ENCODE assay signal across 18 cellular contexts in genomic region chr14:22544406-22544805, GRCh38. TPM values are rescaled to one million over a fixed set of nuclear protein-coding genes. Genes with fewer than 3 reads are reported as not detected.
DNase-seq lines count a peak whose midpoint lies in the region; ATAC-seq and TF ChIP-seq lines count a peak whose summit lies in the region.
"Had no signal": no experiment of that assay in that cellular context is flagged by ENCODE, and none has a peak within 500 bp of the region (broad histone marks: within the 10 kb centered on the region; RNA-seq: fewer than 3 reads in every experiment).

No MANE protein-coding gene starts in this region.

- ATAC-seq in Right ventricle myocardium inferior = no peak
- ATAC-seq: HCT116, heart left ventricle had no signal

- no TSS peak for BruUV-seq in A673 (replicated peaks; lab: Mats Ljungman, UMichigan)

- peak overlapping the region; percentile 75 for H3K4me3 Mint-ChIP-seq in activated CD4-positive, alpha-beta memory T cell treated with anti-CD3 and anti-CD28 coated beads for 36 hours
- H3K4me3 Mint-ChIP-seq: B cell had no signal

- peaks cover 95% of the 10 kb centered on the region for H3K36me3 Mint-ChIP-seq in activated CD4-positive, alpha-beta memory T cell treated with anti-CD3 and anti-CD28 coated beads for 36 hours

- POLR2A ChIA-PET in A673 (lab: Charles Lee; ENCODE audit: low non-redundant PET) = no interaction called here
- POLR2A ChIA-PET in activated CD4-positive, alpha-beta memory T cell treated with anti-CD3 and anti-CD28 coated beads for 36 hours (lab: Charles Lee) = interaction anchor here (1.1 to 12.9 kb wide), 6 partner anchors 4 to 631 kb away, joined by 3 to 268 read pairs (median 32); no protein-coding TSS in a partner anchor

- peak overlapping the region in 7 of 11 experiments; percentile 16 to 77 (median 68); a peak in 9 of 22 replicates for H3K9ac ChIP-seq in BLaER1 treated with 17β-estradiol and CSF1 and Interleukin-3, amounts not matched to agents 10 nM and 100 nM

- no peak for DNase-seq in A673 (ENCODE audit: low spot score)
- no peak for DNase-seq in activated CD4-positive, alpha-beta memory T cell treated with anti-CD3 and anti-CD28 coated beads for 36 hours
- DNase-seq in foreskin melanocyte = peak; percentile 63
- no peak for DNase-seq in NCI-H2081 treated with DMSO at 0.1 percent for 48 hours (lab: John Stamatoyannopoulos, UW)
- DNase-seq in ureter (ENCODE audit: low spot score) = no peak
- no peak for DNase-seq in Right ventricle myocardium inferior (ENCODE audit: missing footprints)
- DNase-seq: activated effector memory CD4-positive, alpha-beta T cell treated with Interleukin-2 at 50 U/mL for 16 hours; DMS 273 treated with DMSO at 0.1 percent for 48 hours; heart left ventricle; KG1; mammary epithelial cell; NCI-H2107; NCI-H526; SHP77; T-helper 9 cell had no signal

- peak overlapping the region; percentile 99 for H3K27ac Mint-ChIP-seq in activated CD4-positive, alpha-beta memory T cell treated with anti-CD3 and anti-CD28 coated beads for 36 hours

- intact Hi-C loops in A673 (cut with micrococcal nuclease; ENCODE audit: unreplicated experiment) = no loop called here
- intact Hi-C loops in activated CD4-positive, alpha-beta memory T cell treated with anti-CD3 and anti-CD28 coated beads for 36 hours (cut with micrococcal nuclease) = no loop called here
- intact Hi-C loops in Right ventricle myocardium inferior (cut with DNase I) = no loop called here

- H3K4me1 ChIP-seq in A673 (ENCODE audit: insufficient read depth, low read length, poor library complexity, severe bottlenecking) = peaks cover 94% of the 10 kb centered on the region
- peaks cover 37 to 100% (median 99%) of the 10 kb centered on the region in 10 experiments for H3K4me1 ChIP-seq in BLaER1 treated with 17β-estradiol and CSF1 and Interleukin-3, amounts not matched to agents 10 nM and 100 nM

- H3K4me3 ChIP-seq in A673 (ENCODE audit: low read depth, low read length, poor library complexity, severe bottlenecking) = no peak overlapping the region
- H3K4me3 ChIP-seq in BLaER1 treated with 17β-estradiol and CSF1 and Interleukin-3, amounts not matched to agents 10 nM and 100 nM = no peak overlapping the region

- H3K27me3 ChIP-seq in A673 (replicated peaks; ENCODE audit: insufficient read depth, low read depth, low read length, poor library complexity) = no peaks in the 10 kb centered on the region
- H3K27me3 ChIP-seq in BLaER1 treated with 17β-estradiol and CSF1 and Interleukin-3, amounts not matched to agents 10 nM and 100 nM = no peaks in the 10 kb centered on the region
- H3K27me3 ChIP-seq: heart left ventricle had no signal

- peak overlapping the region; percentile 82 for H3K27ac ChIP-seq in A673 (ENCODE audit: low read depth, low read length, poor library complexity, severe bottlenecking)
- peak overlapping the region in 7 of 11 experiments; percentile 68 to 100 (median 100); a peak in 14 of 22 replicates for H3K27ac ChIP-seq in BLaER1 treated with 17β-estradiol and CSF1 and Interleukin-3, amounts not matched to agents 10 nM and 100 nM

- H3K9me3 ChIP-seq in A673 (ENCODE audit: low read depth, low read length, poor library complexity, severe bottlenecking) = no peaks in the 10 kb centered on the region
- H3K9me3 ChIP-seq in BLaER1 treated with 17β-estradiol and CSF1 and Interleukin-3, amounts not matched to agents 10 nM and 100 nM (replicated peaks in 1 of 11) = no peaks in the 10 kb centered on the region
- H3K9me3 ChIP-seq: heart left ventricle had no signal

- no peaks in the 10 kb centered on the region for H3K36me3 ChIP-seq in A673 (ENCODE audit: insufficient read depth, low read length, poor library complexity, severe bottlenecking)
- H3K36me3 ChIP-seq in BLaER1 treated with 17β-estradiol and CSF1 and Interleukin-3, amounts not matched to agents 10 nM and 100 nM = peaks cover 0 to 94% (median 26%) of the 10 kb centered on the region in 11 experiments; a peak in 13 of 22 replicates
- H3K36me3 ChIP-seq: heart left ventricle had no signal

- H3K27me3 Mint-ChIP-seq in activated CD4-positive, alpha-beta memory T cell treated with anti-CD3 and anti-CD28 coated beads for 36 hours = no peaks in the 10 kb centered on the region
- H3K27me3 Mint-ChIP-seq: B cell had no signal

- H4K20me1 ChIP-seq in BLaER1 treated with 17β-estradiol and CSF1 and Interleukin-3, amounts not matched to agents 10 nM and 100 nM = no peaks in the 10 kb centered on the region

- CTCF ChIA-PET in A673 (lab: Charles Lee) = no interaction called here
- CTCF ChIA-PET in activated CD4-positive, alpha-beta memory T cell treated with anti-CD3 and anti-CD28 coated beads for 36 hours (lab: Charles Lee) = interaction anchor here (4.1 kb wide), 1 partner anchor 12 kb away, joined by 20 read pairs; no protein-coding TSS in a partner anchor

- no peak for TF ChIP-seq CTCF in A673 (conservative IDR thresholded peaks at IDR 0.05; ENCODE audit: low read depth, low read length)

- no peaks in the 10 kb centered on the region for H3K9me3 Mint-ChIP-seq in activated CD4-positive, alpha-beta memory T cell treated with anti-CD3 and anti-CD28 coated beads for 36 hours

- H3K4me2 ChIP-seq in BLaER1 treated with 17β-estradiol and CSF1 and Interleukin-3, amounts not matched to agents 10 nM and 100 nM = peak overlapping the region in 10 of 11 experiments; percentile 43 to 97 (median 87); a peak in 20 of 22 replicates

- H3K4me1 Mint-ChIP-seq in activated CD4-positive, alpha-beta memory T cell treated with anti-CD3 and anti-CD28 coated beads for 36 hours (ENCODE audit: low read depth) = peaks cover 96% of the 10 kb centered on the region

RNA-seq across cellular contexts. Expression of gene DAD1, which starts 44.6 kb away (rescaled TPM):
- total RNA-seq in A673 (2021) = 224 and 261 TPM in 2 replicates
- 100 to 1,000 TPM; 292 to 305 TPM for total RNA-seq in activated CD4-positive, alpha-beta memory T cell treated with anti-CD3 and anti-CD28 coated beads for 36 hours
- total RNA-seq in ureter = 172 TPM
- 143 TPM for total RNA-seq in Right ventricle myocardium inferior

RNA-seq across cellular contexts. Expression of gene ABHD4, which starts 53.7 kb away (rescaled TPM):
- 36.6 and 40.7 TPM in 2 replicates for total RNA-seq in A673 (2021)
- total RNA-seq in activated CD4-positive, alpha-beta memory T cell treated with anti-CD3 and anti-CD28 coated beads for 36 hours = 10 to 100 TPM; 10.0 to 13.6 TPM
- total RNA-seq in ureter = 33.7 TPM
- total RNA-seq in Right ventricle myocardium inferior = 22.0 TPM
